15 cellular contexts compared by ENCODE assay signal in the genomic region with DNA sequence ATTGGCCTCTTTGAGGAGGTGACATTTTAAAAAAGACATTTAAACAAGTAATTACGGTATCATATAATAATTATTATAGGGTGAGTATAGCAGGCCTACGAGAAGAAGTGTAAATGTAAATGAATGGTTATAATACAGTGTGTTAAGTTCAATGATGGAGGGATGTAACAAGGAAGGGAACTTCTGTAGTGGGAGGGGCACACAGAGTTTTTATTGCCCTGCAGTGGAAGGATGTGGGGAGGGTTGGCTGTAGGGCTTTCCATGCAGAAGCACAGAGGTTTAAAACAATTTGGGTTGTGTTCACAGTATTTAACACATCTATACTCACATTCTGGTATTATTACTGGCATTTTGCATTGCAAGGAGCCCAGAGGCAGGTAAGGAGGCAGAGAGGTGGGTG.
"Had no signal": no experiment of that assay in that cellular context is flagged by ENCODE, and none has a peak within 500 bp of the region (broad histone marks: within the 10 kb centered on the region; RNA-seq: fewer than 3 reads in every experiment).

No MANE protein-coding gene starts in this region.

- H3K4me3 ChIP-seq: heart left ventricle, spleen, thoracic aorta, upper lobe of left lung had no signal

- H3K36me3 ChIP-seq: heart left ventricle, spleen, thoracic aorta, upper lobe of left lung, WERI-Rb-1 had no signal

- DNase-seq: activated CD4-positive, alpha-beta T cell treated with anti-CD3 and anti-CD28 coated beads, Interleukin-2, amount 10 ng/mL, durations not matched to agents 7 days and 5 days; activated CD4-positive, CD25-positive, alpha-beta regulatory T cell treated with anti-CD3 and anti-CD28 coated beads, Interleukin-2, amount 50 U/mL, for 72 hours; activated naive CD8-positive, alpha-beta T cell treated with anti-CD3 and anti-CD28 coated beads, Interleukin-2, amount 10 ng/mL, durations not matched to agents 7 days and 5 days; activated T-cell treated with anti-CD3 and anti-CD28 coated beads, Interleukin-2, amount 50 U/mL, for 1 hour; amygdala; cortex of kidney; heart left ventricle; midbrain; spleen; stimulated activated CD4-positive, alpha-beta T cell treated with anti-CD3 and anti-CD28 coated beads, Interleukin-4, amount 100 ng/mL, for 1 hour; stimulated activated naive CD4-positive, alpha-beta T cell; upper lobe of left lung; WERI-Rb-1 had no signal

- H3K9me3 ChIP-seq: heart left ventricle, spleen, thoracic aorta, upper lobe of left lung had no signal

- H3K27ac ChIP-seq: heart left ventricle, spleen, thoracic aorta, upper lobe of left lung, WERI-Rb-1 had no signal

- ATAC-seq: heart left ventricle; natural killer cell treated with Interleukin-12 subunit alpha and Interleukin-12 subunit beta and Interleukin-15 and Interleukin-18, amount 100 ng/mL, for 72 hours had no signal

- H3K27me3 ChIP-seq: heart left ventricle, spleen, upper lobe of left lung had no signal
